Comparison of ENCODE assay signal across 8 cellular contexts in genomic region chr7:107580716-107581383, GRCh38. TPM values are rescaled to one million over a fixed set of nuclear protein-coding genes. Genes with fewer than 3 reads are reported as not detected.
DNase-seq lines count a peak whose midpoint lies in the region; ATAC-seq and TF ChIP-seq lines count a peak whose summit lies in the region.

No MANE protein-coding gene starts in this region.

- peak overlapping the region; percentile 75 to 89 (median 85) for H3K9ac ChIP-seq in BLaER1 treated with 17β-estradiol and CSF1 and Interleukin-3, amounts not matched to agents 10 nM and 100 nM
- peak overlapping the region; percentile 90 to 92 for H3K9ac ChIP-seq in duodenal mucosa (ENCODE audit: low read depth in 1 of 2, low read length in 2 of 2)

- H3K9me3 Mint-ChIP-seq in nephron = no peaks in the 10 kb centered on the region

- H3K4me3 ChIP-seq in BLaER1 treated with 17β-estradiol and CSF1 and Interleukin-3, amounts not matched to agents 10 nM and 100 nM = peak overlapping the region; percentile 64 to 80 (median 71)
- H3K4me3 ChIP-seq in MG63 (peak overlapping the region; percentile 69), duodenal mucosa (ENCODE audit: low read depth in 1 of 2, low read length in 2 of 2) (peak overlapping the region; percentile 88 to 94)

- no peaks in the 10 kb centered on the region for H3K9me3 ChIP-seq in BLaER1 treated with 17β-estradiol and CSF1 and Interleukin-3, amounts not matched to agents 10 nM and 100 nM (replicated peaks in 1 of 11)
- H3K9me3 ChIP-seq in MG63 (no peaks in the 10 kb centered on the region), duodenal mucosa (ENCODE audit: control insufficient read depth in 1 of 2, low read length in 2 of 2) (no peaks in the 10 kb centered on the region)

- peak overlapping the region; percentile 34 to 40 (median 37) for H3K27ac Mint-ChIP-seq in nephron

- DNase-seq in MG63 (no peak), SW 1271 (lab: John Stamatoyannopoulos, UW) (no peak)

- H3K36me3 Mint-ChIP-seq in nephron (ENCODE audit: low read depth) = peaks cover 19% of the 10 kb centered on the region

- peaks cover 6 to 36% (median 15%) of the 10 kb centered on the region in 11 experiments; a peak in 19 of 22 replicates for H3K36me3 ChIP-seq in BLaER1 treated with 17β-estradiol and CSF1 and Interleukin-3, amounts not matched to agents 10 nM and 100 nM
- peaks cover 8% of the 10 kb centered on the region; the same call in 1 of the 2 replicates for H3K36me3 ChIP-seq in MG63
- peaks cover 0 to 4% of the 10 kb centered on the region in 2 donors for H3K36me3 ChIP-seq in duodenal mucosa (ENCODE audit: control insufficient read depth in 1 of 2, insufficient read depth in 2 of 2, low read length in 2 of 2)

- H3K27me3 ChIP-seq in BLaER1 treated with 17β-estradiol and CSF1 and Interleukin-3, amounts not matched to agents 10 nM and 100 nM = peaks cover 24 to 44% (median 37%) of the 10 kb centered on the region in 11 experiments
- H3K27me3 ChIP-seq in MG63 (no peaks in the 10 kb centered on the region), duodenal mucosa (ENCODE audit: control insufficient read depth in 1 of 2, insufficient read depth in 2 of 2, low read length in 2 of 2) (no peaks in the 10 kb centered on the region)

- peak overlapping the region; percentile 78 to 89 (median 85) for H3K4me3 Mint-ChIP-seq in nephron

- peaks cover 0 to 10% (median 0%) of the 10 kb centered on the region in 11 experiments; a peak in 3 of 22 replicates for H4K20me1 ChIP-seq in BLaER1 treated with 17β-estradiol and CSF1 and Interleukin-3, amounts not matched to agents 10 nM and 100 nM

- TF ChIP-seq CTCF in nephron (IDR thresholded peaks at IDR 0.05; ENCODE audit: unreplicated experiment in 3 of 3) = no peak

- peaks cover 0 to 23% (median 10%) of the 10 kb centered on the region in 10 experiments; a peak in 10 of 20 replicates for H3K4me1 ChIP-seq in BLaER1 treated with 17β-estradiol and CSF1 and Interleukin-3, amounts not matched to agents 10 nM and 100 nM
- peaks cover 10 to 12% of the 10 kb centered on the region in 2 donors for H3K4me1 ChIP-seq in duodenal mucosa (ENCODE audit: control insufficient read depth in 1 of 2, insufficient read depth in 2 of 2, low read length in 2 of 2)

- H3K4me2 ChIP-seq in BLaER1 treated with 17β-estradiol and CSF1 and Interleukin-3, amounts not matched to agents 10 nM and 100 nM = peak overlapping the region; percentile 68 to 90 (median 83)

- H3K4me1 Mint-ChIP-seq in nephron = peaks cover 18% of the 10 kb centered on the region

- no peaks in the 10 kb centered on the region for H3K27me3 Mint-ChIP-seq in nephron (ENCODE audit: low read depth)

- peak overlapping the region; percentile 72 to 87 (median 82) for H3K27ac ChIP-seq in BLaER1 treated with 17β-estradiol and CSF1 and Interleukin-3, amounts not matched to agents 10 nM and 100 nM
- H3K27ac ChIP-seq in duodenal mucosa (ENCODE audit: low read depth, low read length) = peak overlapping the region; percentile 71

- ATAC-seq in GM18870 (IDR thresholded peaks at IDR 0.05; ENCODE audit: unreplicated experiment) = no peak
- no peak for ATAC-seq in GM21423 (IDR thresholded peaks at IDR 0.05; ENCODE audit: unreplicated experiment)
- no peak for ATAC-seq in GM19467 (IDR thresholded peaks at IDR 0.05; ENCODE audit: unreplicated experiment)

RNA-seq across cellular contexts. Expression of gene BCAP29, which starts 0.8 kb away (rescaled TPM):
- 24.9 and 67.1 TPM in 2 replicates for total RNA-seq in MG63 (2014; rRNA removed; shearing (Covaris generic); ENCODE audit: low replicate concordance)

RNA-seq across cellular contexts. Expression of gene DUS4L, which starts 17.1 kb away (rescaled TPM):
- 1.7 and 1.8 TPM in 2 replicates for total RNA-seq in MG63 (2014; rRNA removed; shearing (Covaris generic); ENCODE audit: low replicate concordance)

RNA-seq across cellular contexts. Expression of gene COG5, which starts 17.1 kb away (rescaled TPM):
- 37.5 and 98.0 TPM in 2 replicates for total RNA-seq in MG63 (2014; rRNA removed; shearing (Covaris generic); ENCODE audit: low replicate concordance)
